Comparison of ENCODE assay signal across 1 cellular context in genomic region chr7:37489703-37490102, GRCh38.
TF ChIP-seq lines count a peak whose summit lies in the region.

No MANE protein-coding gene starts in this region.

TF ChIP-seq in HepG2, 621 proteins besides CTCF, POLR2A, EP300 and RAD21:
- TF ChIP-seq SRF (IDR thresholded peaks at IDR 0.05; ENCODE audit: low read depth, low read length) (no peak), EED (CRISPR knock-in tag; IDR thresholded peaks at IDR 0.05) (no peak), GPBP1L1 (CRISPR knock-in tag; IDR thresholded peaks at IDR 0.05) (no peak), ESRRA (CRISPR knock-in tag; IDR thresholded peaks at IDR 0.05; ENCODE audit: low read depth) (no peak), ZNF296 (CRISPR knock-in tag; conservative IDR thresholded peaks at IDR 0.05) (no peak), ADNP (CRISPR knock-in tag; IDR thresholded peaks at IDR 0.05) (no peak), ZBTB7A (CRISPR knock-in tag; IDR thresholded peaks at IDR 0.05) (no peak), ZNF264 (CRISPR knock-in tag; IDR thresholded peaks at IDR 0.05) (no peak), GRHL1 (CRISPR knock-in tag; conservative IDR thresholded peaks at IDR 0.05) (no peak), ZNF224 (CRISPR knock-in tag; IDR thresholded peaks at IDR 0.05) (no peak), ZNF782 (CRISPR knock-in tag; IDR thresholded peaks at IDR 0.05; ENCODE audit: borderline replicate concordance) (no peak), ATF7-NPFF (CRISPR knock-in tag; IDR thresholded peaks at IDR 0.05; ENCODE audit: low read depth) (no peak), DRAP1 (CRISPR knock-in tag; IDR thresholded peaks at IDR 0.05) (no peak), SIX1 (CRISPR knock-in tag; IDR thresholded peaks at IDR 0.05; ENCODE audit: borderline replicate concordance) (no peak), ZNF451 (CRISPR knock-in tag; IDR thresholded peaks at IDR 0.05) (no peak)
- TF ChIP-seq, protein P1, sequence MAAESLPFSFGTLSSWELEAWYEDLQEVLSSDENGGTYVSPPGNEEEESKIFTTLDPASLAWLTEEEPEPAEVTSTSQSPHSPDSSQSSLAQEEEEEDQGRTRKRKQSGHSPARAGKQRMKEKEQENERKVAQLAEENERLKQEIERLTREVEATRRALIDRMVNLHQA (CRISPR knock-in tag; IDR thresholded peaks at IDR 0.05), result no peak
